ENCODE assay signal across 8 cellular contexts in genomic region chr12:64088431-64089349, GRCh38.
DNase-seq lines count a peak whose midpoint lies in the region; ATAC-seq and TF ChIP-seq lines count a peak whose summit lies in the region.

No MANE protein-coding gene starts in this region.

- H3K4me3 ChIP-seq in Panc1 (ENCODE audit: low read depth in 2 of 2, low read length in 2 of 2) (no peak overlapping the region), muscle layer of duodenum (ENCODE audit: low read depth in 1 of 2, low read length in 2 of 2) (no peak overlapping the region)

- ATAC-seq in Panc1 (peak; percentile 95), esophagus mucosa (peak; percentile 94), GM21528 (IDR thresholded peaks at IDR 0.05; ENCODE audit: low FRiP score, unreplicated experiment) (no peak)

- no peaks in the 10 kb centered on the region for H3K27me3 ChIP-seq in Panc1 (ENCODE audit: control insufficient read depth, insufficient read depth, low read length)
- H3K27me3 ChIP-seq in muscle layer of duodenum (ENCODE audit: low read depth, low read length) = no peaks in the 10 kb centered on the region

- in situ Hi-C loops in Panc1 (cut with HindIII; ENCODE audit: low pct_unique_long_range_greater_than_20kb, low sequenced_read_pairs) = no loop called here

- H3K4me1 Mint-ChIP-seq in activated CD4-positive, alpha-beta memory T cell treated with anti-CD3 and anti-CD28 coated beads for 36 hours (ENCODE audit: low read depth) = no peaks in the 10 kb centered on the region

- CTCF ChIA-PET in HEK293T (lab: Yijun Ruan, JAX) = no interaction called here
- CTCF ChIA-PET in Panc1 (lab: Charles Lee) = no interaction called here
- CTCF ChIA-PET in activated CD4-positive, alpha-beta memory T cell treated with anti-CD3 and anti-CD28 coated beads for 36 hours (lab: Charles Lee) = no interaction called here

- H3K4me3 Mint-ChIP-seq in activated CD4-positive, alpha-beta memory T cell treated with anti-CD3 and anti-CD28 coated beads for 36 hours = no peak overlapping the region

- TF ChIP-seq CTCF in Panc1 (IDR thresholded peaks at IDR 0.05) = no peak

- H3K27me3 Mint-ChIP-seq in activated CD4-positive, alpha-beta memory T cell treated with anti-CD3 and anti-CD28 coated beads for 36 hours = peaks cover 2% of the 10 kb centered on the region

- H3K36me3 ChIP-seq in Panc1 (ENCODE audit: control insufficient read depth, insufficient read depth, low read length) = peaks cover 3% of the 10 kb centered on the region
- H3K36me3 ChIP-seq in muscle layer of duodenum (ENCODE audit: control insufficient read depth in 1 of 2, insufficient read depth in 2 of 2, low read length in 2 of 2) = no peaks in the 10 kb centered on the region

- DNase-seq in HEK293T (ENCODE audit: extremely low spot score) = peak; percentile 46
- DNase-seq in Panc1 (ENCODE audit: low read depth, low spot score) = peak; percentile 92
- no peak for DNase-seq in central memory CD4-positive, alpha-beta T cell
- no peak for DNase-seq in activated naive CD4-positive, alpha-beta T cell (lab: John Stamatoyannopoulos, UW)
- no peak for DNase-seq in activated CD4-positive, alpha-beta memory T cell treated with anti-CD3 and anti-CD28 coated beads for 36 hours

- H3K9me3 ChIP-seq in Panc1 (ENCODE audit: control insufficient read depth, insufficient read depth, low read depth, low read length) (no peaks in the 10 kb centered on the region), muscle layer of duodenum (ENCODE audit: control insufficient read depth in 1 of 2, low read length in 2 of 2) (no peaks in the 10 kb centered on the region)

- H3K36me3 Mint-ChIP-seq in activated CD4-positive, alpha-beta memory T cell treated with anti-CD3 and anti-CD28 coated beads for 36 hours = no peaks in the 10 kb centered on the region

- H3K4me1 ChIP-seq in Panc1 (ENCODE audit: control insufficient read depth, insufficient read depth, low read length) = peaks cover 38% of the 10 kb centered on the region
- H3K4me1 ChIP-seq in muscle layer of duodenum (ENCODE audit: control insufficient read depth in 1 of 2, insufficient read depth in 2 of 2, low read length in 2 of 2) = peaks cover 19% of the 10 kb centered on the region in 2 donors

- intact Hi-C loops in Panc1 (cut with micrococcal nuclease; ENCODE audit: unreplicated experiment) = no loop called here
- intact Hi-C loops in activated CD4-positive, alpha-beta memory T cell treated with anti-CD3 and anti-CD28 coated beads for 36 hours (cut with micrococcal nuclease) = no loop called here

- no peaks in the 10 kb centered on the region for H3K9me3 Mint-ChIP-seq in activated CD4-positive, alpha-beta memory T cell treated with anti-CD3 and anti-CD28 coated beads for 36 hours

- H3K27ac ChIP-seq in Panc1 (ENCODE audit: low read length) (peak overlapping the region; percentile 78), muscle layer of duodenum (ENCODE audit: low read length) (peak overlapping the region; percentile 84)

- no peak overlapping the region for H3K27ac Mint-ChIP-seq in activated CD4-positive, alpha-beta memory T cell treated with anti-CD3 and anti-CD28 coated beads for 36 hours

- BruUV-seq in Panc1 (replicated peaks; lab: Mats Ljungman, UMichigan) = no TSS peak

- POLR2A ChIA-PET in HEK293T (lab: Yijun Ruan, JAX) (no interaction called here), Panc1 (lab: Charles Lee) (interaction anchor here (0.5 to 0.6 kb wide), 2 partner anchors 8 to 351 kb away, joined by 4 read pairs; no protein-coding TSS in a partner anchor)
- POLR2A ChIA-PET in activated CD4-positive, alpha-beta memory T cell treated with anti-CD3 and anti-CD28 coated beads for 36 hours (lab: Charles Lee) = no interaction called here

TF ChIP-seq in HEK293T, 16 proteins besides CTCF, POLR2A, EP300 and RAD21:
- TF ChIP-seq TARDBP (IDR thresholded peaks at IDR 0.05) = no peak
- no peak for TF ChIP-seq CTBP1 (IDR thresholded peaks at IDR 0.05; ENCODE audit: borderline replicate concordance)
TF ChIP-seq in HEK293T: peak in this region for 0.

Comparison
In these comparisons a context has a peak if more than half of its experiments do, and no peak if none do; other contexts are left out.
1. DNase-seq: peak in HEK293T (single experiment) and Panc1 (single experiment); none in central memory CD4-positive, alpha-beta T cell (single experiment), activated naive CD4-positive, alpha-beta T cell (0 of 4) and activated CD4-positive, alpha-beta memory T cell treated with anti-CD3 and anti-CD28 coated beads for 36 hours (single experiment).